Comparison of ENCODE assay signal across 8 cellular contexts in genomic region chr17:68291836-68292688, GRCh38. TPM values are rescaled to one million over a fixed set of nuclear protein-coding genes. Genes with fewer than 3 reads are reported as not detected.
A peak's percentile ranks its signal among the peaks of the same experiment; 100 is the strongest.
DNase-seq lines count a peak whose midpoint lies in the region; ATAC-seq and TF ChIP-seq lines count a peak whose summit lies in the region.

No MANE protein-coding gene starts in this region.

- H3K27me3 Mint-ChIP-seq in type B pancreatic cell, result peaks cover 55% of the 10 kb centered on the region

- peak; percentile 55 for TF ChIP-seq CTCF in type B pancreatic cell (conservative IDR thresholded peaks at IDR 0.05)

- H3K36me3 Mint-ChIP-seq in type B pancreatic cell, result no peaks in the 10 kb centered on the region

- peak overlapping the region; percentile 7 for H3K27ac Mint-ChIP-seq in type B pancreatic cell

- H3K4me1 Mint-ChIP-seq in type B pancreatic cell (ENCODE audit: unreplicated experiment), result peaks cover 11% of the 10 kb centered on the region

- H3K4me3 ChIP-seq in Jurkat, Clone E6-1 (ENCODE audit: low read length), result peak overlapping the region; percentile 61

- H3K4me3 Mint-ChIP-seq in type B pancreatic cell, result peak overlapping the region; percentile 84

- DNase-seq in ELF-1 (ENCODE audit: low read depth, low spot score) (peak; percentile 91), SK-MEL-5 (ENCODE audit: low read depth, low spot score) (peak; percentile 84), cardiac septum (ENCODE audit: low spot score) (peak; percentile 95), pons (ENCODE audit: low spot score) (peak; percentile 51), type B pancreatic cell (ENCODE audit: extremely low spot score, unreplicated experiment) (peak; percentile 79)
- peak; percentile 77 for DNase-seq in Jurkat, Clone E6-1 (ENCODE audit: low read depth, low spot score)
- DNase-seq in activated naive CD4-positive, alpha-beta T cell treated with anti-CD3 and anti-CD28 coated beads, Interleukin-2, amount 50 U/mL, for 16 hours, result peak; percentile 91

- in situ Hi-C loops in SK-MEL-5 (cut with HindIII; ENCODE audit: low pct_unique_long_range_greater_than_20kb, low sequenced_read_pairs), result no loop called here

- peak; percentile 57 for ATAC-seq in GM21723 (IDR thresholded peaks at IDR 0.05; ENCODE audit: unreplicated experiment)

- intact Hi-C loops in cardiac septum (cut with DNase I), result no loop called here

- H3K9me3 Mint-ChIP-seq in type B pancreatic cell, result no peaks in the 10 kb centered on the region

RNA-seq across cellular contexts. Expression of gene ARSG, which starts 0.8 kb away (rescaled TPM):
- 4.5 TPM for polyA plus RNA-seq in Jurkat, Clone E6-1 (2012; ENCODE audit: insufficient read depth, insufficient read length)
- total RNA-seq in SK-MEL-5 (2014; rRNA removed; shearing (Covaris generic)), result 31.7 and 32.9 TPM in 2 replicates
- 26.5 and 42.3 TPM in 2 replicates for polyA plus RNA-seq in SK-MEL-5 (2015; cell fraction: cytosol; rRNA removed)
- 48.1 and 65.6 TPM in 2 replicates for polyA plus RNA-seq in SK-MEL-5 (2015; cell fraction: nucleus; rRNA removed)
- total RNA-seq in cardiac septum (2.7 TPM), type B pancreatic cell (ENCODE audit: low replicate concordance) (4.1 and 4.8 TPM in 2 replicates)

RNA-seq across cellular contexts. Expression of gene SLC16A6, which starts 1.1 kb away (rescaled TPM):
- polyA plus RNA-seq in Jurkat, Clone E6-1 (2012; ENCODE audit: insufficient read depth, insufficient read length), result not detected
- total RNA-seq in SK-MEL-5 (2014; rRNA removed; shearing (Covaris generic)), result 707 and 748 TPM in 2 replicates
- 399 and 508 TPM in 2 replicates for polyA plus RNA-seq in SK-MEL-5 (2015; cell fraction: cytosol; rRNA removed)
- 214 and 238 TPM in 2 replicates for polyA plus RNA-seq in SK-MEL-5 (2015; cell fraction: nucleus; rRNA removed)
- total RNA-seq in cardiac septum (0.19 TPM), type B pancreatic cell (ENCODE audit: low replicate concordance) (0.67 and 1.6 TPM in 2 replicates)

RNA-seq across cellular contexts. Expression of gene AMZ2, which starts 44.2 kb away (rescaled TPM):
- polyA plus RNA-seq in Jurkat, Clone E6-1 (2012; ENCODE audit: insufficient read depth, insufficient read length), result 104 TPM
- 221 and 235 TPM in 2 replicates for total RNA-seq in SK-MEL-5 (2014; rRNA removed; shearing (Covaris generic))
- 141 and 180 TPM in 2 replicates for polyA plus RNA-seq in SK-MEL-5 (2015; cell fraction: cytosol; rRNA removed)
- polyA plus RNA-seq in SK-MEL-5 (2015; cell fraction: nucleus; rRNA removed), result 192 and 260 TPM in 2 replicates
- total RNA-seq in cardiac septum, result 97.4 TPM
- total RNA-seq in type B pancreatic cell (ENCODE audit: low replicate concordance), result 68.8 and 75.6 TPM in 2 replicates

Comparison
In these comparisons a context has a peak if more than half of its experiments do, and no peak if none do; other contexts are left out.
1. Peak in every context shown above with its lines: DNase-seq, ATAC-seq and H3K4me3 ChIP-seq.
2. RNA of gene SLC16A6, which starts 1.1 kb away (total RNA-seq): 707 to 748 TPM in SK-MEL-5; 0.67 to 1.6 TPM in type B pancreatic cell and 0.19 TPM in cardiac septum (single experiment); every median in the first group is over 100 times any median in the second.